In the genomic region with DNA sequence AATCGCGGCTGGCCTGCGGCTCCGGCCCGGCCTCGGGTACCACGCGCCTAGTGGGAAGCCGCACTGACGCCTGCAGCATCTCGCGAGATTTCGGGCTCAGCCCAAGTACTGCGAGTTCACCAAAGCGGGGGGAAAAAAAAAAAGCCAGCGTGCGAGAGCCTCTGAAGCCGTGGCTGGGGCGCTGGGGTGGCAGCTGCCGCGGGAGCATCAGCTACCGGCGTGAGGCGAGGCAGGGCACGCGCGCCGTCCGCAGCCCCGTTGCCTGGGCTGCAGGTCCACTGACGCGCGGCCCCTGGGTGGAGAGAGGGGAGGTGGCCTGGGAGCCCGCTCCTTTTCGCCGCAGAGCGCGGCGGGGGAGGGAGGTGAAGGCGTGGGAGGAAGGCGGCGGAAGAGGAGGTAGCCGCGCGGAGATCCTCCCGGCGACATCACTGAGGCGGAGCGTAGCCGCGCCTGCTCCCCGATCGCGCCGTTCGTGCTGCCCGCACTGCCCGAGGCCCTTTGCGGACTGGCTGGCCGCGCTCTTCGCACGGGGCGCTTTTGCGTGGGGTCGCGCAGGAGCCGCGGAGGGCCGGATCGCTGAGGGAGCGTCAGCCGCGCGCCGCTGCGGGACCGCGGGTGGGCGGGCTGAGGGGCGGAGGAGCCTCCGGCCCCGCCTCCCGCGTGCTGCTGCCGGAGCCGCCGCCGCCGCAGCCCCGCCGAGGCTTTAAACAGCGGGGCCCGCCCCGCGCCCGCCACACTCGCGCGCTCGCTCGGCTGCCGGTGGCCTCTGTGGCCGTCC, we compare ENCODE assay signal across 8 cellular contexts. TPM values are rescaled to one million over a fixed set of nuclear protein-coding genes. Genes with fewer than 3 reads are reported as not detected.
DNase-seq lines count a peak whose midpoint lies in the region; ATAC-seq and TF ChIP-seq lines count a peak whose summit lies in the region.

A gene (plus strand): TSS at position 734 of the 778 bp plus-strand sequence. CDS start 189 bp downstream, outside the sequence.

- H3K36me3 Mint-ChIP-seq in activated T-helper 1 cell treated with anti-CD3 and anti-CD28 coated beads, Interleukin-12 subunit alpha, Interleukin-12 subunit beta, Interleukin-2, Interleukin-4 antibody, amounts not matched to agents 30 ng/mL and 10 ng/mL and 1 ng/mL, durations not matched to agents 14 hours and 24 hours and 36 hours (ENCODE audit: low read depth): peaks cover 27% of the 10 kb centered on the region
- peaks cover 3 to 11% of the 10 kb centered on the region in 2 donors for H3K36me3 Mint-ChIP-seq in naive B cell
- H3K36me3 Mint-ChIP-seq in stimulated activated effector memory CD8-positive, alpha-beta T cell treated with anti-CD3 and anti-CD28 coated beads, Interleukin-12 subunit alpha, Interleukin-12 subunit beta, amount 100 ng/mL, for 72 hours: peaks cover 16% of the 10 kb centered on the region

- H3K4me1 Mint-ChIP-seq in activated T-helper 1 cell treated with anti-CD3 and anti-CD28 coated beads, Interleukin-12 subunit alpha, Interleukin-12 subunit beta, Interleukin-2, Interleukin-4 antibody, amounts not matched to agents 30 ng/mL and 10 ng/mL and 1 ng/mL, durations not matched to agents 14 hours and 24 hours and 36 hours (ENCODE audit: low read depth): peaks cover 70% of the 10 kb centered on the region
- peaks cover 48 to 67% (median 62%) of the 10 kb centered on the region in 3 donors for H3K4me1 Mint-ChIP-seq in naive B cell
- H3K4me1 Mint-ChIP-seq in stimulated activated effector memory CD8-positive, alpha-beta T cell treated with anti-CD3 and anti-CD28 coated beads, Interleukin-12 subunit alpha, Interleukin-12 subunit beta, amount 100 ng/mL, for 72 hours: peaks cover 56% of the 10 kb centered on the region

- H3K9me3 ChIP-seq in DND-41 (ENCODE audit: insufficient read depth, low read length, severe bottlenecking): no peaks in the 10 kb centered on the region
- no peaks in the 10 kb centered on the region for H3K9me3 ChIP-seq in KOPT-K1 (ENCODE audit: insufficient read depth, low read length, poor library complexity, severe bottlenecking)

- TF ChIP-seq CTCF in DND-41 (IDR thresholded peaks at IDR 0.05; ENCODE audit: borderline replicate concordance, extremely low read depth, low read length, poor library complexity, severe bottlenecking): no peak

- peaks cover 65% of the 10 kb centered on the region for H3K79me2 ChIP-seq in DND-41 (ENCODE audit: insufficient read depth, low read length)

- H2AFZ ChIP-seq in DND-41 (ENCODE audit: low read depth, low read length): peak within 1 kb of the TSS; percentile 78

- H3K36me3 ChIP-seq in DND-41 (ENCODE audit: insufficient read depth, low read length): no peaks in the 10 kb centered on the region
- H3K36me3 ChIP-seq in KOPT-K1 (ENCODE audit: insufficient read depth, low read length): peaks cover 5% of the 10 kb centered on the region; the same call in 1 of the 2 replicates

- H3K4me1 ChIP-seq in DND-41 (ENCODE audit: insufficient read depth, low read length): peaks cover 77% of the 10 kb centered on the region

- H3K9ac ChIP-seq in DND-41 (ENCODE audit: low read depth, low read length): peak within 1 kb of the TSS; percentile 94

- H3K9me3 Mint-ChIP-seq in activated T-helper 1 cell treated with anti-CD3 and anti-CD28 coated beads, Interleukin-12 subunit alpha, Interleukin-12 subunit beta, Interleukin-2, Interleukin-4 antibody, amounts not matched to agents 30 ng/mL and 10 ng/mL and 1 ng/mL, durations not matched to agents 14 hours and 24 hours and 36 hours: no peaks in the 10 kb centered on the region
- no peaks in the 10 kb centered on the region for H3K9me3 Mint-ChIP-seq in naive B cell
- H3K9me3 Mint-ChIP-seq in stimulated activated effector memory CD8-positive, alpha-beta T cell treated with anti-CD3 and anti-CD28 coated beads, Interleukin-12 subunit alpha, Interleukin-12 subunit beta, amount 100 ng/mL, for 72 hours: no peaks in the 10 kb centered on the region

- H3K4me3 ChIP-seq in DND-41 (ENCODE audit: low read depth in 1 of 2, low read length in 2 of 2): peak within 1 kb of the TSS; percentile 51 to 77

- ATAC-seq in DND-41 (ENCODE audit: insufficient read depth, low read depth) (peak; percentile 77), GM21825 (IDR thresholded peaks at IDR 0.05; ENCODE audit: unreplicated experiment) (peak; percentile 56), naive B cell (ENCODE audit: low read depth in 2 of 2) (peak; percentile 73 to 75)
- ATAC-seq in stimulated activated effector memory CD8-positive, alpha-beta T cell treated with anti-CD3 and anti-CD28 coated beads, Interleukin-12 subunit alpha, Interleukin-12 subunit beta, amount 100 ng/mL, for 72 hours: peak; percentile 84

- peaks cover 15% of the 10 kb centered on the region; the same call in 1 of the 2 replicates for H4K20me1 ChIP-seq in DND-41 (ENCODE audit: insufficient read depth, low read length)

- peak within 1 kb of the TSS; percentile 95 for H3K27ac ChIP-seq in DND-41 (ENCODE audit: low read length)
- peak within 1 kb of the TSS; percentile 93 for H3K27ac ChIP-seq in KOPT-K1 (ENCODE audit: low read depth, low read length, poor library complexity, severe bottlenecking)

- H3K27me3 ChIP-seq in DND-41 (ENCODE audit: insufficient read depth, low read length, poor library complexity): no peaks in the 10 kb centered on the region

- peak; percentile 88 for DNase-seq in DND-41
- peak; percentile 91 for DNase-seq in RPMI7951 (ENCODE audit: low read depth)
- DNase-seq in activated T-helper 1 cell treated with anti-CD3 and anti-CD28 coated beads, Interleukin-12 subunit alpha, Interleukin-12 subunit beta, Interleukin-2, Interleukin-4 antibody, amounts not matched to agents 30 ng/mL and 10 ng/mL and 1 ng/mL, durations not matched to agents 14 hours and 24 hours and 36 hours (ENCODE audit: low spot score): peak; percentile 87
- DNase-seq in fibroblast of gingiva (ENCODE audit: low read depth): peak; percentile 95
- DNase-seq in naive B cell: peak; percentile 96
- DNase-seq in stimulated activated effector memory CD8-positive, alpha-beta T cell treated with anti-CD3 and anti-CD28 coated beads, Interleukin-12 subunit alpha, Interleukin-12 subunit beta, amount 100 ng/mL, for 72 hours (ENCODE audit: low spot score in 2 of 2): peak; percentile 90 to 95

- peak within 1 kb of the TSS; percentile 96 for H3K27ac Mint-ChIP-seq in activated T-helper 1 cell treated with anti-CD3 and anti-CD28 coated beads, Interleukin-12 subunit alpha, Interleukin-12 subunit beta, Interleukin-2, Interleukin-4 antibody, amounts not matched to agents 30 ng/mL and 10 ng/mL and 1 ng/mL, durations not matched to agents 14 hours and 24 hours and 36 hours
- peak within 1 kb of the TSS; percentile 86 to 98 (median 97) for H3K27ac Mint-ChIP-seq in naive B cell
- peak within 1 kb of the TSS; percentile 91 for H3K27ac Mint-ChIP-seq in stimulated activated effector memory CD8-positive, alpha-beta T cell treated with anti-CD3 and anti-CD28 coated beads, Interleukin-12 subunit alpha, Interleukin-12 subunit beta, amount 100 ng/mL, for 72 hours

- H3K4me3 Mint-ChIP-seq in activated T-helper 1 cell treated with anti-CD3 and anti-CD28 coated beads, Interleukin-12 subunit alpha, Interleukin-12 subunit beta, Interleukin-2, Interleukin-4 antibody, amounts not matched to agents 30 ng/mL and 10 ng/mL and 1 ng/mL, durations not matched to agents 14 hours and 24 hours and 36 hours: peak within 1 kb of the TSS; percentile 93
- H3K4me3 Mint-ChIP-seq in naive B cell: peak within 1 kb of the TSS; percentile 84 to 98 (median 94)
- H3K4me3 Mint-ChIP-seq in stimulated activated effector memory CD8-positive, alpha-beta T cell treated with anti-CD3 and anti-CD28 coated beads, Interleukin-12 subunit alpha, Interleukin-12 subunit beta, amount 100 ng/mL, for 72 hours: peak within 1 kb of the TSS; percentile 80

- intact Hi-C loops in activated T-helper 1 cell treated with anti-CD3 and anti-CD28 coated beads, Interleukin-12 subunit alpha, Interleukin-12 subunit beta, Interleukin-2, Interleukin-4 antibody, amounts not matched to agents 30 ng/mL and 10 ng/mL and 1 ng/mL, durations not matched to agents 14 hours and 24 hours and 36 hours (cut with micrococcal nuclease): loop anchor here (1.0 to 10.0 kb wide), 10 partner anchors 99 to 1638 kb away; a partner anchor contains a TSS

- no peaks in the 10 kb centered on the region for H3K27me3 Mint-ChIP-seq in activated T-helper 1 cell treated with anti-CD3 and anti-CD28 coated beads, Interleukin-12 subunit alpha, Interleukin-12 subunit beta, Interleukin-2, Interleukin-4 antibody, amounts not matched to agents 30 ng/mL and 10 ng/mL and 1 ng/mL, durations not matched to agents 14 hours and 24 hours and 36 hours (ENCODE audit: insufficient read depth)
- H3K27me3 Mint-ChIP-seq in naive B cell: no peaks in the 10 kb centered on the region

- peak within 1 kb of the TSS; percentile 100 for H3K4me2 ChIP-seq in DND-41 (ENCODE audit: insufficient read depth, low read length)

RNA-seq across cellular contexts. Expression of the gene that starts here (rescaled TPM):
- 8.7 TPM in 2 replicates for total RNA-seq in RPMI7951 (2014; rRNA removed; shearing (Covaris generic))
- 23.9 and 24.8 TPM in 2 replicates for total RNA-seq in activated T-helper 1 cell treated with anti-CD3 and anti-CD28 coated beads, Interleukin-12 subunit alpha, Interleukin-12 subunit beta, Interleukin-2, Interleukin-4 antibody, amounts not matched to agents 30 ng/mL and 10 ng/mL and 1 ng/mL, durations not matched to agents 14 hours and 24 hours and 36 hours
- polyA plus RNA-seq in naive B cell (ENCODE audit: low read depth in 6 of 6): 10 to 100 TPM in 4 of 6 donors, 1 to 10 TPM in 2; 7.3 to 18.7 (median 11.3) TPM

Comparison
In these comparisons a context has a peak if more than half of its experiments do, and no peak if none do; other contexts are left out.
1. Peak in every context shown above with its lines: DNase-seq, ATAC-seq, H3K4me3 ChIP-seq and H3K27ac ChIP-seq.